ENCODE assay signal across 8 cellular contexts in genomic region chr7:130734525-130735272, GRCh38. TPM values are rescaled to one million over a fixed set of nuclear protein-coding genes. Genes with fewer than 3 reads are reported as not detected.
A peak's percentile ranks its signal among the peaks of the same experiment; 100 is the strongest.
DNase-seq lines count a peak whose midpoint lies in the region; ATAC-seq, FAIRE-seq and TF ChIP-seq lines count a peak whose summit lies in the region.

No MANE protein-coding gene starts in this region.

- H3K36me3 ChIP-seq in KMS-11 (ENCODE audit: insufficient read depth), result no peaks in the 10 kb centered on the region

- H3K4me1 Mint-ChIP-seq in natural killer cell treated with Interleukin-12 subunit alpha and Interleukin-12 subunit beta and Interleukin-15 and Interleukin-18, amount 100 ng/mL, for 72 hours (ENCODE audit: low read depth in 2 of 2), result peaks cover 3 to 5% of the 10 kb centered on the region in 2 donors

- H3K27ac ChIP-seq in KMS-11, result no peak overlapping the region
- no peak overlapping the region for H3K27ac ChIP-seq in coronary artery

- no peaks in the 10 kb centered on the region for H3K27me3 ChIP-seq in KMS-11 (ENCODE audit: insufficient read depth, low read depth)

- H3K4me2 ChIP-seq in KMS-11, result peak overlapping the region; percentile 50

- no peak overlapping the region for H3K4me3 ChIP-seq in KMS-11 (IDR thresholded peaks at IDR 0.05; ENCODE audit: insufficient read depth, low read depth, low read length)
- H3K4me3 ChIP-seq in coronary artery, result peak overlapping the region; percentile 63

- no peak overlapping the region for H3K9ac ChIP-seq in KMS-11

- no peak for DNase-seq in coronary artery (ENCODE audit: low spot score)
- DNase-seq in natural killer cell treated with Interleukin-12 subunit alpha and Interleukin-12 subunit beta and Interleukin-15 and Interleukin-18, amount 100 ng/mL, for 72 hours (ENCODE audit: low spot score), result no peak
- no peak for DNase-seq in NCI-H1436 treated with DMSO at 0.1 percent for 48 hours (lab: John Stamatoyannopoulos, UW)
- DNase-seq in AG08396 (ENCODE audit: low spot score), result no peak
- DNase-seq in activated CD4-positive, alpha-beta T cell treated with anti-CD3 and anti-CD28 coated beads, Interleukin-2, amount 50 U/mL, for 4 hours, result no peak
- DNase-seq in AML-193 (lab: John Stamatoyannopoulos, UW), result no peak

- H3K9me3 Mint-ChIP-seq in natural killer cell treated with Interleukin-12 subunit alpha and Interleukin-12 subunit beta and Interleukin-15 and Interleukin-18, amount 100 ng/mL, for 72 hours, result no peaks in the 10 kb centered on the region

- TF ChIP-seq CTCF in KMS-11 (conservative IDR thresholded peaks at IDR 0.05; ENCODE audit: low read depth, low read length) (no peak), coronary artery (IDR thresholded peaks at IDR 0.05) (no peak)

- peak overlapping the region; percentile 89 for H3K4me3 Mint-ChIP-seq in natural killer cell treated with Interleukin-12 subunit alpha and Interleukin-12 subunit beta and Interleukin-15 and Interleukin-18, amount 100 ng/mL, for 72 hours

- peaks cover 11% of the 10 kb centered on the region for H3K36me3 Mint-ChIP-seq in natural killer cell treated with Interleukin-12 subunit alpha and Interleukin-12 subunit beta and Interleukin-15 and Interleukin-18, amount 100 ng/mL, for 72 hours

- H4K20me1 ChIP-seq in KMS-11 (ENCODE audit: insufficient read depth), result no peaks in the 10 kb centered on the region

- no peaks in the 10 kb centered on the region for H3K4me1 ChIP-seq in KMS-11 (ENCODE audit: low read depth, poor library complexity, severe bottlenecking)

- H3K27me3 Mint-ChIP-seq in natural killer cell treated with Interleukin-12 subunit alpha and Interleukin-12 subunit beta and Interleukin-15 and Interleukin-18, amount 100 ng/mL, for 72 hours, result peaks cover 51 to 68% of the 10 kb centered on the region in 2 donors

- ATAC-seq in natural killer cell treated with Interleukin-12 subunit alpha and Interleukin-12 subunit beta and Interleukin-15 and Interleukin-18, amount 100 ng/mL, for 72 hours, result no peak

- H3K79me2 ChIP-seq in KMS-11 (ENCODE audit: insufficient read depth, low read depth), result no peaks in the 10 kb centered on the region

- peak; percentile 40 for FAIRE-seq in G401.6 (lab: Jason Lieb, UNC)

- peak overlapping the region; percentile 58 for H2AFZ ChIP-seq in KMS-11 (ENCODE audit: low read depth)

- H3K27ac Mint-ChIP-seq in natural killer cell treated with Interleukin-12 subunit alpha and Interleukin-12 subunit beta and Interleukin-15 and Interleukin-18, amount 100 ng/mL, for 72 hours, result no peak overlapping the region

RNA-seq across cellular contexts. Expression of gene KLF14, which starts 0.7 kb away (rescaled TPM):
- not detected for total RNA-seq in natural killer cell treated with Interleukin-12 subunit alpha and Interleukin-12 subunit beta and Interleukin-15 and Interleukin-18, amount 100 ng/mL, for 72 hours

RNA-seq across cellular contexts. Expression of gene TSGA13, which starts 48.4 kb away (rescaled TPM):
- not detected for total RNA-seq in natural killer cell treated with Interleukin-12 subunit alpha and Interleukin-12 subunit beta and Interleukin-15 and Interleukin-18, amount 100 ng/mL, for 72 hours
